ENCODE assay signal across 9 cellular contexts in the genomic region with DNA sequence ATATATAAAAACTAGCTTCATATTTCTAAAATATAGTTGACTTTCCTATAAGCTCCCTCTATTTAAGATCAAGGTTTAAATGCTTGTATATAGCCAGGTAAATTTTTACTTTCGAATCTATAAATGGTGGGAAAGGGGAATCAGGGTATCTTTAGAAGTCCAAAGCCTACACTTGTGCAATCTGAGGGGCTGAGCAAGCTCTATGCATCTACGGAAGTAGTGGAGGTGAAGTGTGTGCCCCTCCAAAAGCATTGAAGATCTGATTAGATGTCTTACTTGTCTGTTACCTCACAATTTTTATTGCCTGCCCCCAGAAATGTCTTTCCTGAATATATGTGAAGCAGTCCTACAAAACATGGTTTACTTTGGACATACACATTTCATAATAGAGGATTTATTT. TPM values are rescaled to one million over a fixed set of nuclear protein-coding genes. Genes with fewer than 3 reads are reported as not detected.
DNase-seq lines count a peak whose midpoint lies in the region; ATAC-seq and TF ChIP-seq lines count a peak whose summit lies in the region.
"Had no signal": no experiment of that assay in that cellular context is flagged by ENCODE, and none has a peak within 500 bp of the region (broad histone marks: within the 10 kb centered on the region; RNA-seq: fewer than 3 reads in every experiment).

No MANE protein-coding gene starts in this region.

- peak overlapping the region; percentile 95 to 96 for H3K4me3 Mint-ChIP-seq in activated T-cell treated with anti-CD3 and anti-CD28 coated beads, Interleukin-2, amount 50 U/mL, for 72 hours
- peak overlapping the region; percentile 88 for H3K4me3 Mint-ChIP-seq in activated T-helper 1 cell treated with anti-CD3 and anti-CD28 coated beads, Interleukin-12 subunit alpha, Interleukin-12 subunit beta, Interleukin-2, Interleukin-4 antibody, amounts not matched to agents 30 ng/mL and 10 ng/mL and 1 ng/mL, durations not matched to agents 14 hours and 24 hours and 36 hours

- DNase-seq in activated T-cell treated with anti-CD3 and anti-CD28 coated beads, Interleukin-2, amount 50 U/mL, for 72 hours = no peak
- no peak for DNase-seq in activated T-cell treated with anti-CD3 and anti-CD28 coated beads, Interleukin-2, amount 50 U/mL, for 1 hour
- DNase-seq in activated T-helper 1 cell treated with anti-CD3 and anti-CD28 coated beads, Interleukin-12 subunit alpha, Interleukin-12 subunit beta, Interleukin-2, Interleukin-4 antibody, amounts not matched to agents 30 ng/mL and 10 ng/mL and 1 ng/mL, durations not matched to agents 14 hours and 24 hours and 36 hours (ENCODE audit: low spot score) = no peak
- DNase-seq in left kidney (ENCODE audit: low read depth, low spot score) (peak; percentile 3), thyroid gland (no peak), posterior vena cava (ENCODE audit: low spot score) (no peak), SHP77 (lab: John Stamatoyannopoulos, UW) (no peak)
- DNase-seq: H7 had no signal

- H3K27me3 Mint-ChIP-seq in activated T-cell treated with anti-CD3 and anti-CD28 coated beads, Interleukin-2, amount 50 U/mL, for 72 hours (ENCODE audit: low read depth) = no peaks in the 10 kb centered on the region
- H3K27me3 Mint-ChIP-seq in activated T-helper 1 cell treated with anti-CD3 and anti-CD28 coated beads, Interleukin-12 subunit alpha, Interleukin-12 subunit beta, Interleukin-2, Interleukin-4 antibody, amounts not matched to agents 30 ng/mL and 10 ng/mL and 1 ng/mL, durations not matched to agents 14 hours and 24 hours and 36 hours (ENCODE audit: insufficient read depth) = peaks cover 3% of the 10 kb centered on the region

- no peaks in the 10 kb centered on the region for H3K9me3 Mint-ChIP-seq in activated T-cell treated with anti-CD3 and anti-CD28 coated beads, Interleukin-2, amount 50 U/mL, for 72 hours
- no peaks in the 10 kb centered on the region for H3K9me3 Mint-ChIP-seq in activated T-helper 1 cell treated with anti-CD3 and anti-CD28 coated beads, Interleukin-12 subunit alpha, Interleukin-12 subunit beta, Interleukin-2, Interleukin-4 antibody, amounts not matched to agents 30 ng/mL and 10 ng/mL and 1 ng/mL, durations not matched to agents 14 hours and 24 hours and 36 hours

- H3K9me3 ChIP-seq in thyroid gland = no peaks in the 10 kb centered on the region

- 63% methylated on average over 2 of the region's 2 CpGs for WGBS in thyroid gland, 2 donors

- no peak for ATAC-seq in activated T-cell treated with anti-CD3 and anti-CD28 coated beads, Interleukin-2, amount 50 U/mL, for 72 hours (replicated peaks in 1 of 2)
- ATAC-seq in GM19035 (IDR thresholded peaks at IDR 0.05; ENCODE audit: unreplicated experiment) = no peak

- no peaks in the 10 kb centered on the region for H3K27me3 ChIP-seq in thyroid gland

- no peak for TF ChIP-seq POLR2A in thyroid gland (IDR thresholded peaks at IDR 0.05)

- peaks cover 4% of the 10 kb centered on the region in 2 donors for H3K36me3 Mint-ChIP-seq in activated T-cell treated with anti-CD3 and anti-CD28 coated beads, Interleukin-2, amount 50 U/mL, for 72 hours (ENCODE audit: insufficient read depth in 2 of 2)
- peaks cover 3% of the 10 kb centered on the region for H3K36me3 Mint-ChIP-seq in activated T-helper 1 cell treated with anti-CD3 and anti-CD28 coated beads, Interleukin-12 subunit alpha, Interleukin-12 subunit beta, Interleukin-2, Interleukin-4 antibody, amounts not matched to agents 30 ng/mL and 10 ng/mL and 1 ng/mL, durations not matched to agents 14 hours and 24 hours and 36 hours (ENCODE audit: low read depth)

- H3K4me1 ChIP-seq in thyroid gland = peaks cover 14 to 17% of the 10 kb centered on the region in 2 donors

- intact Hi-C loops in activated T-helper 1 cell treated with anti-CD3 and anti-CD28 coated beads, Interleukin-12 subunit alpha, Interleukin-12 subunit beta, Interleukin-2, Interleukin-4 antibody, amounts not matched to agents 30 ng/mL and 10 ng/mL and 1 ng/mL, durations not matched to agents 14 hours and 24 hours and 36 hours (cut with micrococcal nuclease) = loop anchor here (5.0 kb wide), 3 partner anchors 585 to 1205 kb away; partner anchors contain the start of genes FZD1, PEX1, RBM48 and SAMD9L
- intact Hi-C loops in thyroid gland (cut with DNase I) = no loop called here
- intact Hi-C loops in posterior vena cava (cut with DNase I) = no loop called here

- TF ChIP-seq CTCF in thyroid gland (IDR thresholded peaks at IDR 0.05) = no peak

- peaks cover 48% of the 10 kb centered on the region for H3K4me1 Mint-ChIP-seq in activated T-cell treated with anti-CD3 and anti-CD28 coated beads, Interleukin-2, amount 50 U/mL, for 72 hours (ENCODE audit: low read depth)
- peaks cover 36% of the 10 kb centered on the region for H3K4me1 Mint-ChIP-seq in activated T-helper 1 cell treated with anti-CD3 and anti-CD28 coated beads, Interleukin-12 subunit alpha, Interleukin-12 subunit beta, Interleukin-2, Interleukin-4 antibody, amounts not matched to agents 30 ng/mL and 10 ng/mL and 1 ng/mL, durations not matched to agents 14 hours and 24 hours and 36 hours (ENCODE audit: low read depth)

- no peak overlapping the region for H3K4me3 ChIP-seq in thyroid gland (replicated peaks in 1 of 3)

- H3K27ac Mint-ChIP-seq in activated T-cell treated with anti-CD3 and anti-CD28 coated beads, Interleukin-2, amount 50 U/mL, for 72 hours = peak overlapping the region; percentile 8
- H3K27ac Mint-ChIP-seq in activated T-helper 1 cell treated with anti-CD3 and anti-CD28 coated beads, Interleukin-12 subunit alpha, Interleukin-12 subunit beta, Interleukin-2, Interleukin-4 antibody, amounts not matched to agents 30 ng/mL and 10 ng/mL and 1 ng/mL, durations not matched to agents 14 hours and 24 hours and 36 hours = no peak overlapping the region

- no peaks in the 10 kb centered on the region for H3K36me3 ChIP-seq in thyroid gland

- H3K27ac ChIP-seq in thyroid gland = peak overlapping the region in 2 of 3 donors; percentile 89 to 94

RNA-seq across cellular contexts. Expression of gene AKAP9, which starts 1.6 kb away (rescaled TPM):
- 10 to 100 TPM; 31.5 to 33.4 TPM for total RNA-seq in activated T-cell treated with anti-CD3 and anti-CD28 coated beads, Interleukin-2, amount 50 U/mL, for 72 hours
- total RNA-seq in activated T-helper 1 cell treated with anti-CD3 and anti-CD28 coated beads, Interleukin-12 subunit alpha, Interleukin-12 subunit beta, Interleukin-2, Interleukin-4 antibody, amounts not matched to agents 30 ng/mL and 10 ng/mL and 1 ng/mL, durations not matched to agents 14 hours and 24 hours and 36 hours = 34.1 and 36.1 TPM in 2 replicates
- total RNA-seq in thyroid gland (100 to 1,000 TPM in 3 of 4 donors, 10 to 100 TPM in 1; 91.1 to 150 (median 124) TPM), posterior vena cava (10 to 100 TPM; 45.1 to 46.9 TPM)
